23 cellular contexts compared by ENCODE assay signal in genomic region chr10:118955531-118956252, GRCh38.
DNase-seq lines count a peak whose midpoint lies in the region; ATAC-seq and TF ChIP-seq lines count a peak whose summit lies in the region.
"Had no signal": no experiment of that assay in that cellular context is flagged by ENCODE, and none has a peak within 500 bp of the region (broad histone marks: within the 10 kb centered on the region; RNA-seq: fewer than 3 reads in every experiment).

No MANE protein-coding gene starts in this region.

- CTCF ChIA-PET in activated CD8-positive, alpha-beta T cell treated with anti-CD3 and anti-CD28 coated beads, Interleukin-2, amount 10 ng/mL, durations not matched to agents 7 days and 5 days (lab: Charles Lee) = no interaction called here
- CTCF ChIA-PET in activated CD8-positive, alpha-beta T cell treated with anti-CD3 and anti-CD28 coated beads for 36 hours (lab: Charles Lee) = no interaction called here

- peaks cover 17% of the 10 kb centered on the region for H3K27me3 Mint-ChIP-seq in activated CD8-positive, alpha-beta T cell treated with anti-CD3 and anti-CD28 coated beads, Interleukin-2, amount 10 ng/mL, durations not matched to agents 7 days and 5 days (ENCODE audit: low read depth)
- H3K27me3 Mint-ChIP-seq in activated CD8-positive, alpha-beta T cell treated with anti-CD3 and anti-CD28 coated beads for 36 hours = peaks cover 4% of the 10 kb centered on the region
- peaks cover 22% of the 10 kb centered on the region for H3K27me3 Mint-ChIP-seq in osteocyte (ENCODE audit: unreplicated experiment)

- H3K27ac ChIP-seq in MM.1S (ENCODE audit: low read length) = peak overlapping the region; percentile 20; the same call in 1 of the 2 replicates
- no peak overlapping the region for H3K27ac ChIP-seq in spleen
- H3K27ac ChIP-seq: neutrophil, prostate gland, RWPE1, SK-N-MC, testis had no signal

- no peaks in the 10 kb centered on the region for H3K36me3 Mint-ChIP-seq in activated CD8-positive, alpha-beta T cell treated with anti-CD3 and anti-CD28 coated beads, Interleukin-2, amount 10 ng/mL, durations not matched to agents 7 days and 5 days (ENCODE audit: low read depth)
- H3K36me3 Mint-ChIP-seq in activated CD8-positive, alpha-beta T cell treated with anti-CD3 and anti-CD28 coated beads for 36 hours (ENCODE audit: low read depth) = no peaks in the 10 kb centered on the region
- H3K36me3 Mint-ChIP-seq in osteocyte (ENCODE audit: unreplicated experiment) = no peaks in the 10 kb centered on the region
- H3K36me3 Mint-ChIP-seq: IgD-negative memory B cell had no signal

- H3F3A ChIP-seq in MM.1S (ENCODE audit: insufficient read depth, low read length) = no peaks in the 10 kb centered on the region

- intact Hi-C loops in activated CD8-positive, alpha-beta T cell treated with anti-CD3 and anti-CD28 coated beads for 36 hours (cut with micrococcal nuclease) = no loop called here
- intact Hi-C loops in spleen (cut with DNase I; ENCODE audit: low total_unique reads) = no loop called here

- no peaks in the 10 kb centered on the region for H3K79me2 ChIP-seq in MM.1S (ENCODE audit: low read length)

- TF ChIP-seq POLR2A in spleen (IDR thresholded peaks at IDR 0.05) = no peak

- H3K4me1 ChIP-seq in MM.1S (ENCODE audit: low read length) = peaks cover 19% of the 10 kb centered on the region
- peaks cover 0 to 5% (median 0%) of the 10 kb centered on the region in 6 donors for H3K4me1 ChIP-seq in spleen
- H3K4me1 ChIP-seq: prostate gland had no signal

- peaks cover 2% of the 10 kb centered on the region for H3K4me1 Mint-ChIP-seq in activated CD8-positive, alpha-beta T cell treated with anti-CD3 and anti-CD28 coated beads, Interleukin-2, amount 10 ng/mL, durations not matched to agents 7 days and 5 days (ENCODE audit: low read depth)
- no peaks in the 10 kb centered on the region for H3K4me1 Mint-ChIP-seq in activated CD8-positive, alpha-beta T cell treated with anti-CD3 and anti-CD28 coated beads for 36 hours (ENCODE audit: low read depth)
- H3K4me1 Mint-ChIP-seq in osteocyte (ENCODE audit: unreplicated experiment) = peaks cover 16% of the 10 kb centered on the region
- H3K4me1 Mint-ChIP-seq: IgD-negative memory B cell had no signal

- H3K9me3 ChIP-seq in MM.1S (replicated peaks; ENCODE audit: insufficient read depth, low read length) = no peaks in the 10 kb centered on the region
- no peaks in the 10 kb centered on the region for H3K9me3 ChIP-seq in spleen
- H3K9me3 ChIP-seq: neutrophil, prostate gland, testis had no signal

- H3K4me2 ChIP-seq in MM.1S (ENCODE audit: low read depth, low read length) = peak overlapping the region; percentile 30; the same call in 1 of the 2 replicates

- 66 to 85% (median 71%) methylated on average over 4 of the region's 4 CpGs for WGBS in spleen, 5 donors

- no peak overlapping the region for H3K4me3 Mint-ChIP-seq in activated CD8-positive, alpha-beta T cell treated with anti-CD3 and anti-CD28 coated beads, Interleukin-2, amount 10 ng/mL, durations not matched to agents 7 days and 5 days
- no peak overlapping the region for H3K4me3 Mint-ChIP-seq in activated CD8-positive, alpha-beta T cell treated with anti-CD3 and anti-CD28 coated beads for 36 hours
- H3K4me3 Mint-ChIP-seq in osteocyte (ENCODE audit: unreplicated experiment) = no peak overlapping the region
- H3K4me3 Mint-ChIP-seq: activated T-cell treated with anti-CD3 and anti-CD28 coated beads, Interleukin-2, amount 50 U/mL, for 72 hours; IgD-negative memory B cell had no signal

- H3K27me3 ChIP-seq in MM.1S (replicated peaks; ENCODE audit: insufficient read depth, low read length) (no peaks in the 10 kb centered on the region), spleen (replicated peaks in 1 of 7) (no peaks in the 10 kb centered on the region)
- H3K27me3 ChIP-seq: neutrophil, testis had no signal

- no peaks in the 10 kb centered on the region for H3K9me2 ChIP-seq in MM.1S (replicated peaks; ENCODE audit: insufficient read depth, low read length)

- POLR2A ChIA-PET in activated CD8-positive, alpha-beta T cell treated with anti-CD3 and anti-CD28 coated beads, Interleukin-2, amount 10 ng/mL, durations not matched to agents 7 days and 5 days (lab: Charles Lee) = no interaction called here
- POLR2A ChIA-PET in activated CD8-positive, alpha-beta T cell treated with anti-CD3 and anti-CD28 coated beads for 36 hours (lab: Charles Lee) = no interaction called here

- H3K27ac Mint-ChIP-seq in activated CD8-positive, alpha-beta T cell treated with anti-CD3 and anti-CD28 coated beads, Interleukin-2, amount 10 ng/mL, durations not matched to agents 7 days and 5 days = no peak overlapping the region
- H3K27ac Mint-ChIP-seq in activated CD8-positive, alpha-beta T cell treated with anti-CD3 and anti-CD28 coated beads for 36 hours = no peak overlapping the region
- no peak overlapping the region for H3K27ac Mint-ChIP-seq in osteocyte (ENCODE audit: unreplicated experiment)
- H3K27ac Mint-ChIP-seq: activated T-cell treated with anti-CD3 and anti-CD28 coated beads, Interleukin-2, amount 50 U/mL, for 72 hours; IgD-negative memory B cell had no signal

- H3K9me3 Mint-ChIP-seq in activated CD8-positive, alpha-beta T cell treated with anti-CD3 and anti-CD28 coated beads, Interleukin-2, amount 10 ng/mL, durations not matched to agents 7 days and 5 days (ENCODE audit: insufficient read depth) = no peaks in the 10 kb centered on the region
- H3K9me3 Mint-ChIP-seq in activated CD8-positive, alpha-beta T cell treated with anti-CD3 and anti-CD28 coated beads for 36 hours = no peaks in the 10 kb centered on the region
- no peaks in the 10 kb centered on the region for H3K9me3 Mint-ChIP-seq in osteocyte (ENCODE audit: unreplicated experiment)
- H3K9me3 Mint-ChIP-seq: activated T-cell treated with anti-CD3 and anti-CD28 coated beads, Interleukin-2, amount 50 U/mL, for 72 hours; IgD-negative memory B cell had no signal

- H3K36me3 ChIP-seq in MM.1S (replicated peaks; ENCODE audit: insufficient read depth, low read length) (no peaks in the 10 kb centered on the region), spleen (no peaks in the 10 kb centered on the region)
- H3K36me3 ChIP-seq: neutrophil, prostate gland had no signal

- no peak for TF ChIP-seq CTCF in activated CD8-positive, alpha-beta T cell treated with anti-CD3 and anti-CD28 coated beads for 36 hours (IDR thresholded peaks at IDR 0.05)
- peak; percentile 29; the same call in 1 of the 2 replicates for TF ChIP-seq CTCF in MM.1S (IDR thresholded peaks at IDR 0.05; ENCODE audit: low read length)
- TF ChIP-seq CTCF in choroid plexus epithelial cell (conservative IDR thresholded peaks at IDR 0.05; ENCODE audit: low read depth, low read length) = peak; percentile 26
- TF ChIP-seq CTCF in osteocyte (IDR thresholded peaks at IDR 0.05) = no peak
- TF ChIP-seq CTCF in spleen (IDR thresholded peaks at IDR 0.05 in 8 of 11, conservative IDR thresholded peaks at IDR 0.05 in 3 of 11) = no peak

- peak; percentile 17 for DNase-seq in activated CD8-positive, alpha-beta T cell treated with anti-CD3 and anti-CD28 coated beads, Interleukin-2, amount 10 ng/mL, durations not matched to agents 7 days and 5 days
- DNase-seq in activated CD8-positive, alpha-beta T cell treated with anti-CD3 and anti-CD28 coated beads for 36 hours = no peak
- peak; percentile 54 for DNase-seq in MM.1S
- DNase-seq in choroid plexus epithelial cell (ENCODE audit: low read depth) = peak; percentile 21
- DNase-seq in osteocyte (ENCODE audit: extremely low spot score, unreplicated experiment) = peak; percentile 23
- DNase-seq in spleen = no peak
- no peak for DNase-seq in hepatic stellate cell (ENCODE audit: low spot score)
- DNase-seq: activated CD4-positive, alpha-beta T cell treated with anti-CD3 and anti-CD28 coated beads for 4 hours; activated naive CD4-positive, alpha-beta T cell; activated T-cell treated with anti-CD3 and anti-CD28 coated beads, Interleukin-2, amount 50 U/mL, for 72 hours; cerebellar nuclear complex; kidney; NCI-H446; NCI-H82; stimulated activated naive CD4-positive, alpha-beta T cell treated with Interleukin-2 at 50 U/mL for 16 hours; T-helper 2 cell; testis had no signal

- no peak overlapping the region for H3K9ac ChIP-seq in MM.1S (ENCODE audit: low read length)

- no peaks in the 10 kb centered on the region for H4K20me1 ChIP-seq in MM.1S (ENCODE audit: insufficient read depth, low read length)

- H2AFZ ChIP-seq in MM.1S (ENCODE audit: low read length) = peak overlapping the region; percentile 21; the same call in 1 of the 2 replicates

- no peak for ATAC-seq in activated CD8-positive, alpha-beta T cell treated with anti-CD3 and anti-CD28 coated beads, Interleukin-2, amount 10 ng/mL, durations not matched to agents 7 days and 5 days
- ATAC-seq in activated CD8-positive, alpha-beta T cell treated with anti-CD3 and anti-CD28 coated beads for 36 hours = no peak
- ATAC-seq in HG03097 (IDR thresholded peaks at IDR 0.05; ENCODE audit: low FRiP score, unreplicated experiment) = no peak
- ATAC-seq: activated T-cell treated with anti-CD3 and anti-CD28 coated beads, Interleukin-2, amount 50 U/mL, for 72 hours had no signal

- H3K4me3 ChIP-seq in MM.1S (ENCODE audit: low read length) (no peak overlapping the region), choroid plexus epithelial cell (ENCODE audit: low read depth, low read length) (no peak overlapping the region), spleen (no peak overlapping the region)
- H3K4me3 ChIP-seq: prostate gland, SK-N-MC, testis had no signal

Comparison
In these comparisons a context has a peak if more than half of its experiments do, and no peak if none do; other contexts are left out.
1. DNase-seq: peak in activated CD8-positive, alpha-beta T cell treated with anti-CD3 and anti-CD28 coated beads, Interleukin-2, amount 10 ng/mL, durations not matched to agents 7 days and 5 days (single experiment), MM.1S (single experiment), choroid plexus epithelial cell (single experiment) and osteocyte (single experiment); none in activated CD8-positive, alpha-beta T cell treated with anti-CD3 and anti-CD28 coated beads for 36 hours (single experiment), spleen (single experiment) and hepatic stellate cell (single experiment).
2. CTCF ChIP-seq: peak in MM.1S (single experiment) and choroid plexus epithelial cell (single experiment); none in activated CD8-positive, alpha-beta T cell treated with anti-CD3 and anti-CD28 coated beads for 36 hours (single experiment), osteocyte (single experiment) and spleen (0 of 11).